ENCODE assay signal across 16 cellular contexts in the genomic region with DNA sequence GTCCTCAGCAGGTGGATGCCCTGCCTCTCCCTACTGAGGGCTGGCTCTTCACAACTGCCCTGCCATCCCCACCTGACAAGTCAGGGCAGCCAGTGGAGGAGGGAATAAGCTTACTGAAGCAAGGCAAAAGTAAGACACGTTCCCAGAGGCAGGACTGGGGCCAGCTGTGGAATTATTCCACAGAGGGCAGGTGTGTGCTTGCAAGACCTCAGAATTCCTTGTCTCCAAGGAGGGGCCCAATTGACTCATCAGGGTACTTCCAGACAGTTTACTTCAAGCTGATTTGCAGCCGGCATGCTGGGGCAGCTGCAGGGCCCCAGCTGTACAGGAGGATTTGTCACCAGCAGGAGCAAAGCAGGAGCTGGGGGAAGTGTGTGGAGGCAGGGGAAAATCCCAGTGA.
DNase-seq lines count a peak whose midpoint lies in the region; ATAC-seq and TF ChIP-seq lines count a peak whose summit lies in the region.
"Had no signal": no experiment of that assay in that cellular context is flagged by ENCODE, and none has a peak within 500 bp of the region (broad histone marks: within the 10 kb centered on the region; RNA-seq: fewer than 3 reads in every experiment).

No MANE protein-coding gene starts in this region.

- CTCF ChIA-PET in WTC11 (lab: Charles Lee), result interaction anchor here (0.7 to 2.7 kb wide), 2 partner anchors 19 to 61 kb away, joined by 3 to 12 read pairs; no protein-coding TSS in a partner anchor
- CTCF ChIA-PET in activated CD4-positive, alpha-beta T cell treated with anti-CD3 and anti-CD28 coated beads for 36 hours (lab: Charles Lee), result no interaction called here

- no peaks in the 10 kb centered on the region for H3K36me3 ChIP-seq in kidney epithelial cell (ENCODE audit: control insufficient read depth, insufficient read depth, low read length)
- H3K36me3 ChIP-seq: Peyer's patch had no signal

- POLR2A ChIA-PET in WTC11 (lab: Charles Lee), result no interaction called here
- POLR2A ChIA-PET in activated CD4-positive, alpha-beta T cell treated with anti-CD3 and anti-CD28 coated beads for 36 hours (lab: Charles Lee), result no interaction called here

- peaks cover 78% of the 10 kb centered on the region for H3K27me3 Mint-ChIP-seq in WTC11 (ENCODE audit: low read depth)
- H3K27me3 Mint-ChIP-seq in activated CD4-positive, alpha-beta T cell treated with anti-CD3 and anti-CD28 coated beads for 36 hours, result peaks cover 26% of the 10 kb centered on the region

- DNase-seq in DMS53 (lab: John Stamatoyannopoulos, UW) (peak; percentile 21), DMS53 treated with DMSO at 0.1 percent for 48 hours (lab: John Stamatoyannopoulos, UW; ENCODE audit: unreplicated experiment) (no peak), WTC11 (ENCODE audit: low spot score) (no peak), kidney epithelial cell (ENCODE audit: low read depth) (peak; percentile 100), NCI-H2081 treated with DMSO at 0.1 percent for 48 hours (lab: John Stamatoyannopoulos, UW) (no peak)
- no peak for DNase-seq in activated CD4-positive, CD25-positive, alpha-beta regulatory T cell (lab: John Stamatoyannopoulos, UW)
- no peak for DNase-seq in activated CD4-positive, alpha-beta T cell treated with anti-CD3 and anti-CD28 coated beads for 36 hours
- no peak for DNase-seq in activated CD8-positive, alpha-beta memory T cell treated with anti-CD3 and anti-CD28 coated beads, Interleukin-2, amount 50 U/mL, for 48 hours
- DNase-seq: 8988T; activated CD8-positive, alpha-beta memory T cell treated with anti-CD3 and anti-CD28 coated beads, Interleukin-2, amount 10 ng/mL, durations not matched to agents 7 days and 5 days; activated naive CD8-positive, alpha-beta T cell treated with anti-CD3 and anti-CD28 coated beads, Interleukin-2, amount 10 ng/mL, durations not matched to agents 7 days and 5 days; cortex of kidney; immature natural killer cell; naive thymus-derived CD8-positive, alpha-beta T cell; NCI-H345; Peyer's patch had no signal

- no peak overlapping the region for H3K4me3 Mint-ChIP-seq in WTC11
- no peak overlapping the region for H3K4me3 Mint-ChIP-seq in activated CD4-positive, alpha-beta T cell treated with anti-CD3 and anti-CD28 coated beads for 36 hours
- H3K4me3 Mint-ChIP-seq: activated CD8-positive, alpha-beta memory T cell treated with anti-CD3 and anti-CD28 coated beads, Interleukin-2, amount 10 ng/mL, durations not matched to agents 7 days and 5 days; activated naive CD8-positive, alpha-beta T cell treated with anti-CD3 and anti-CD28 coated beads, Interleukin-2, amount 10 ng/mL, durations not matched to agents 7 days and 5 days; immature natural killer cell; naive thymus-derived CD8-positive, alpha-beta T cell had no signal

- no peak overlapping the region for H3K27ac Mint-ChIP-seq in WTC11
- H3K27ac Mint-ChIP-seq in activated CD4-positive, alpha-beta T cell treated with anti-CD3 and anti-CD28 coated beads for 36 hours, result no peak overlapping the region
- H3K27ac Mint-ChIP-seq: activated CD8-positive, alpha-beta memory T cell treated with anti-CD3 and anti-CD28 coated beads, Interleukin-2, amount 10 ng/mL, durations not matched to agents 7 days and 5 days; activated naive CD8-positive, alpha-beta T cell treated with anti-CD3 and anti-CD28 coated beads, Interleukin-2, amount 10 ng/mL, durations not matched to agents 7 days and 5 days; immature natural killer cell; naive thymus-derived CD8-positive, alpha-beta T cell had no signal

- no peak overlapping the region for H3K4me3 ChIP-seq in kidney epithelial cell (ENCODE audit: low read depth, low read length)
- H3K4me3 ChIP-seq: Peyer's patch had no signal

- H3K27me3 ChIP-seq in kidney epithelial cell (ENCODE audit: control insufficient read depth, insufficient read depth, low read length), result no peaks in the 10 kb centered on the region
- H3K27me3 ChIP-seq: Peyer's patch had no signal

- TF ChIP-seq CTCF in WTC11 (IDR thresholded peaks at IDR 0.05) (no peak), kidney epithelial cell (IDR thresholded peaks at IDR 0.05; ENCODE audit: insufficient read depth, low read length, poor library complexity, severe bottlenecking) (no peak)

- intact Hi-C loops in activated CD4-positive, alpha-beta T cell treated with anti-CD3 and anti-CD28 coated beads for 36 hours (cut with DNase I, micrococcal nuclease), result no loop called here

- no peaks in the 10 kb centered on the region; the same call in 1 of the 2 replicates for H3K36me3 Mint-ChIP-seq in WTC11
- H3K36me3 Mint-ChIP-seq in activated CD4-positive, alpha-beta T cell treated with anti-CD3 and anti-CD28 coated beads for 36 hours (ENCODE audit: low read depth), result no peaks in the 10 kb centered on the region
- H3K36me3 Mint-ChIP-seq: activated CD8-positive, alpha-beta memory T cell treated with anti-CD3 and anti-CD28 coated beads, Interleukin-2, amount 10 ng/mL, durations not matched to agents 7 days and 5 days; activated naive CD8-positive, alpha-beta T cell treated with anti-CD3 and anti-CD28 coated beads, Interleukin-2, amount 10 ng/mL, durations not matched to agents 7 days and 5 days; immature natural killer cell; naive thymus-derived CD8-positive, alpha-beta T cell had no signal

- ATAC-seq in WTC11, result no peak; the same call in 1 of the 2 replicates
- ATAC-seq in activated CD4-positive, alpha-beta T cell treated with anti-CD3 and anti-CD28 coated beads for 36 hours, result no peak
- ATAC-seq: activated CD8-positive, alpha-beta memory T cell treated with anti-CD3 and anti-CD28 coated beads, Interleukin-2, amount 10 ng/mL, durations not matched to agents 7 days and 5 days; naive thymus-derived CD8-positive, alpha-beta T cell had no signal

- peaks cover 9% of the 10 kb centered on the region; the same call in 1 of the 2 replicates for H3K9me3 Mint-ChIP-seq in WTC11
- H3K9me3 Mint-ChIP-seq in activated CD4-positive, alpha-beta T cell treated with anti-CD3 and anti-CD28 coated beads for 36 hours (ENCODE audit: low read depth), result no peaks in the 10 kb centered on the region
- H3K9me3 Mint-ChIP-seq: activated naive CD8-positive, alpha-beta T cell treated with anti-CD3 and anti-CD28 coated beads, Interleukin-2, amount 10 ng/mL, durations not matched to agents 7 days and 5 days; immature natural killer cell had no signal

- H3K4me1 Mint-ChIP-seq in WTC11, result peaks cover 69% of the 10 kb centered on the region
- H3K4me1 Mint-ChIP-seq in activated CD4-positive, alpha-beta T cell treated with anti-CD3 and anti-CD28 coated beads for 36 hours, result no peaks in the 10 kb centered on the region
- H3K4me1 Mint-ChIP-seq: activated CD8-positive, alpha-beta memory T cell treated with anti-CD3 and anti-CD28 coated beads, Interleukin-2, amount 10 ng/mL, durations not matched to agents 7 days and 5 days; activated naive CD8-positive, alpha-beta T cell treated with anti-CD3 and anti-CD28 coated beads, Interleukin-2, amount 10 ng/mL, durations not matched to agents 7 days and 5 days; immature natural killer cell; naive thymus-derived CD8-positive, alpha-beta T cell had no signal

TF ChIP-seq in WTC11, 78 proteins besides CTCF, POLR2A, EP300 and RAD21:
- TF ChIP-seq, protein P1, sequence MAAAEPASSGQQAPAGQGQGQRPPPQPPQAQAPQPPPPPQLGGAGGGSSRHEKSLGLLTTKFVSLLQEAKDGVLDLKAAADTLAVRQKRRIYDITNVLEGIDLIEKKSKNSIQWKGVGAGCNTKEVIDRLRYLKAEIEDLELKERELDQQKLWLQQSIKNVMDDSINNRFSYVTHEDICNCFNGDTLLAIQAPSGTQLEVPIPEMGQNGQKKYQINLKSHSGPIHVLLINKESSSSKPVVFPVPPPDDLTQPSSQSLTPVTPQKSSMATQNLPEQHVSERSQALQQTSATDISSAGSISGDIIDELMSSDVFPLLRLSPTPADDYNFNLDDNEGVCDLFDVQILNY (CRISPR knock-in tag; IDR thresholded peaks at IDR 0.05), result no peak
- TF ChIP-seq SOX15 (CRISPR knock-in tag; IDR thresholded peaks at IDR 0.05), result peak; percentile 73; the same call in 1 of the 2 replicates

Comparison
In these comparisons a context has a peak if more than half of its experiments do, and no peak if none do; other contexts are left out.
1. DNase-seq: peak in DMS53 (single experiment) and kidney epithelial cell (single experiment); none in DMS53 treated with DMSO at 0.1 percent for 48 hours (single experiment), WTC11 (single experiment), NCI-H2081 treated with DMSO at 0.1 percent for 48 hours (single experiment), activated CD4-positive, CD25-positive, alpha-beta regulatory T cell (0 of 4), activated CD4-positive, alpha-beta T cell treated with anti-CD3 and anti-CD28 coated beads for 36 hours (single experiment) and activated CD8-positive, alpha-beta memory T cell treated with anti-CD3 and anti-CD28 coated beads, Interleukin-2, amount 50 U/mL, for 48 hours (single experiment).